Comparison of ENCODE assay signal across 23 cellular contexts in genomic region chr1:160496334-160496733, GRCh38. TPM values are rescaled to one million over a fixed set of nuclear protein-coding genes. Genes with fewer than 3 reads are reported as not detected.
DNase-seq lines count a peak whose midpoint lies in the region; ATAC-seq lines count a peak whose summit lies in the region.
"Had no signal": no experiment of that assay in that cellular context is flagged by ENCODE, and none has a peak within 500 bp of the region (broad histone marks: within the 10 kb centered on the region; RNA-seq: fewer than 3 reads in every experiment).

No MANE protein-coding gene starts in this region.

- intact Hi-C loops in activated CD4-positive, alpha-beta T cell treated with anti-CD3 and anti-CD28 coated beads, Interleukin-2, amount 10 ng/mL, durations not matched to agents 24 days and 14 days (cut with micrococcal nuclease) = loop anchor here (2.0 kb wide), 1 partner anchor 14 kb away; no protein-coding TSS in a partner anchor

- H3K4me3 Mint-ChIP-seq in activated CD4-positive, alpha-beta T cell treated with anti-CD3 and anti-CD28 coated beads, Interleukin-2, amount 10 ng/mL, durations not matched to agents 24 days and 14 days = no peak overlapping the region
- no peak overlapping the region for H3K4me3 Mint-ChIP-seq in CD4-positive, CD25-positive, alpha-beta regulatory T cell
- no peak overlapping the region for H3K4me3 Mint-ChIP-seq in activated naive CD8-positive, alpha-beta T cell treated with anti-CD3 and anti-CD28 coated beads for 36 hours
- H3K4me3 Mint-ChIP-seq in stimulated activated memory B cell treated with anti-CD40 and anti-IgM and Interleukin-4, amounts not matched to agents 10 μg/mL and 1 μg/mL and 100 μg/mL, for 72 hours = no peak overlapping the region
- H3K4me3 Mint-ChIP-seq: HFFc6 had no signal

- peaks cover 54% of the 10 kb centered on the region for H3K36me3 ChIP-seq in CD4-positive, CD25-positive, alpha-beta regulatory T cell (ENCODE audit: control insufficient read depth, insufficient read depth, low read length)

- no peak overlapping the region for H3K27ac ChIP-seq in CD4-positive, CD25-positive, alpha-beta regulatory T cell (ENCODE audit: insufficient read depth, low read length, poor library complexity, severe bottlenecking)
- H3K27ac ChIP-seq: BLaER1, KMS-11 had no signal

- peaks cover 33% of the 10 kb centered on the region for H3K4me1 Mint-ChIP-seq in activated CD4-positive, alpha-beta T cell treated with anti-CD3 and anti-CD28 coated beads, Interleukin-2, amount 10 ng/mL, durations not matched to agents 24 days and 14 days
- H3K4me1 Mint-ChIP-seq in CD4-positive, CD25-positive, alpha-beta regulatory T cell = peaks cover 17 to 26% (median 22%) of the 10 kb centered on the region in 4 donors
- peaks cover 35% of the 10 kb centered on the region for H3K4me1 Mint-ChIP-seq in activated naive CD8-positive, alpha-beta T cell treated with anti-CD3 and anti-CD28 coated beads for 36 hours
- H3K4me1 Mint-ChIP-seq in stimulated activated memory B cell treated with anti-CD40 and anti-IgM and Interleukin-4, amounts not matched to agents 10 μg/mL and 1 μg/mL and 100 μg/mL, for 72 hours = peaks cover 30% of the 10 kb centered on the region

- H3K36me3 Mint-ChIP-seq in activated CD4-positive, alpha-beta T cell treated with anti-CD3 and anti-CD28 coated beads, Interleukin-2, amount 10 ng/mL, durations not matched to agents 24 days and 14 days (ENCODE audit: low read depth) = peaks cover 40% of the 10 kb centered on the region
- H3K36me3 Mint-ChIP-seq in CD4-positive, CD25-positive, alpha-beta regulatory T cell = peaks cover 40% of the 10 kb centered on the region
- peaks cover 35% of the 10 kb centered on the region for H3K36me3 Mint-ChIP-seq in activated naive CD8-positive, alpha-beta T cell treated with anti-CD3 and anti-CD28 coated beads for 36 hours
- H3K36me3 Mint-ChIP-seq in stimulated activated memory B cell treated with anti-CD40 and anti-IgM and Interleukin-4, amounts not matched to agents 10 μg/mL and 1 μg/mL and 100 μg/mL, for 72 hours = peaks cover 33% of the 10 kb centered on the region

- H3K27me3 ChIP-seq in CD4-positive, CD25-positive, alpha-beta regulatory T cell (ENCODE audit: control insufficient read depth, insufficient read depth, low read length) = no peaks in the 10 kb centered on the region
- H3K27me3 ChIP-seq: BLaER1 had no signal

- no peaks in the 10 kb centered on the region for H3K27me3 Mint-ChIP-seq in activated CD4-positive, alpha-beta T cell treated with anti-CD3 and anti-CD28 coated beads, Interleukin-2, amount 10 ng/mL, durations not matched to agents 24 days and 14 days
- no peaks in the 10 kb centered on the region for H3K27me3 Mint-ChIP-seq in CD4-positive, CD25-positive, alpha-beta regulatory T cell
- H3K27me3 Mint-ChIP-seq in activated naive CD8-positive, alpha-beta T cell treated with anti-CD3 and anti-CD28 coated beads for 36 hours = no peaks in the 10 kb centered on the region
- no peaks in the 10 kb centered on the region for H3K27me3 Mint-ChIP-seq in stimulated activated memory B cell treated with anti-CD40 and anti-IgM and Interleukin-4, amounts not matched to agents 10 μg/mL and 1 μg/mL and 100 μg/mL, for 72 hours

- no peaks in the 10 kb centered on the region for H3K4me1 ChIP-seq in CD4-positive, CD25-positive, alpha-beta regulatory T cell (ENCODE audit: control insufficient read depth, insufficient read depth, low read length, poor library complexity, severe bottlenecking)

- peak overlapping the region; percentile 55 for H3K27ac Mint-ChIP-seq in activated CD4-positive, alpha-beta T cell treated with anti-CD3 and anti-CD28 coated beads, Interleukin-2, amount 10 ng/mL, durations not matched to agents 24 days and 14 days
- peak overlapping the region in 2 of 3 donors; percentile 52 to 58 for H3K27ac Mint-ChIP-seq in CD4-positive, CD25-positive, alpha-beta regulatory T cell
- H3K27ac Mint-ChIP-seq in activated naive CD8-positive, alpha-beta T cell treated with anti-CD3 and anti-CD28 coated beads for 36 hours = peak overlapping the region; percentile 9
- peak overlapping the region; percentile 23 for H3K27ac Mint-ChIP-seq in stimulated activated memory B cell treated with anti-CD40 and anti-IgM and Interleukin-4, amounts not matched to agents 10 μg/mL and 1 μg/mL and 100 μg/mL, for 72 hours
- H3K27ac Mint-ChIP-seq: HFFc6 had no signal

- ATAC-seq in CD4-positive, CD25-positive, alpha-beta regulatory T cell (ENCODE audit: low read depth in 2 of 2) = no peak
- ATAC-seq in stimulated activated memory B cell treated with anti-CD40 and anti-IgM and Interleukin-4, amounts not matched to agents 10 μg/mL and 1 μg/mL and 100 μg/mL, for 72 hours = peak; percentile 43
- ATAC-seq in GM21381 (IDR thresholded peaks at IDR 0.05; ENCODE audit: unreplicated experiment) = no peak
- ATAC-seq: HepG2 had no signal

- peaks cover 30% of the 10 kb centered on the region for H3K9me3 Mint-ChIP-seq in activated CD4-positive, alpha-beta T cell treated with anti-CD3 and anti-CD28 coated beads, Interleukin-2, amount 10 ng/mL, durations not matched to agents 24 days and 14 days
- peaks cover 0 to 16% (median 3%) of the 10 kb centered on the region in 7 donors for H3K9me3 Mint-ChIP-seq in CD4-positive, CD25-positive, alpha-beta regulatory T cell
- H3K9me3 Mint-ChIP-seq in activated naive CD8-positive, alpha-beta T cell treated with anti-CD3 and anti-CD28 coated beads for 36 hours = peaks cover 24% of the 10 kb centered on the region
- peaks cover 6% of the 10 kb centered on the region for H3K9me3 Mint-ChIP-seq in stimulated activated memory B cell treated with anti-CD40 and anti-IgM and Interleukin-4, amounts not matched to agents 10 μg/mL and 1 μg/mL and 100 μg/mL, for 72 hours

- H3K9me3 ChIP-seq in CD4-positive, CD25-positive, alpha-beta regulatory T cell (ENCODE audit: control insufficient read depth in 2 of 2, low read length in 2 of 2) = peaks cover 0 to 3% of the 10 kb centered on the region in 2 experiments

- H3K4me3 ChIP-seq in CD4-positive, CD25-positive, alpha-beta regulatory T cell (ENCODE audit: low read depth, low read length) = no peak overlapping the region
- H3K4me3 ChIP-seq: BLaER1 had no signal

- no peak for DNase-seq in activated CD4-positive, alpha-beta T cell treated with anti-CD3 and anti-CD28 coated beads, Interleukin-2, amount 10 ng/mL, durations not matched to agents 24 days and 14 days
- DNase-seq in activated CD4-positive, alpha-beta T cell treated with anti-CD3 and anti-CD28 coated beads for 1 hour = no peak
- DNase-seq in CD4-positive, CD25-positive, alpha-beta regulatory T cell = no peak
- DNase-seq in activated naive CD8-positive, alpha-beta T cell treated with anti-CD3 and anti-CD28 coated beads for 36 hours = no peak
- DNase-seq in SW480 (ENCODE audit: low spot score) (no peak), ureter (ENCODE audit: low spot score) (no peak)
- DNase-seq: 8988T; COR-L47; DMS153; HFFc6; NCI-H1436; NCI-H2029; NCI-H2171 treated with DMSO at 0.1 percent for 48 hours; NCI-H446 treated with DMSO at 0.1 percent for 48 hours; NK-92 treated with Interleukin-12 subunit alpha and Interleukin-12 subunit beta, amount 100 ng/mL, for 24 hours; RPMI8226; SIG-M5 had no signal

RNA-seq across cellular contexts. Expression of gene SLAMF6, which starts 26.7 kb away (rescaled TPM):
- total RNA-seq in activated CD4-positive, alpha-beta T cell treated with anti-CD3 and anti-CD28 coated beads, Interleukin-2, amount 10 ng/mL, durations not matched to agents 24 days and 14 days = 53.8 and 55.4 TPM in 2 replicates
- 60.0 TPM for total RNA-seq in CD4-positive, CD25-positive, alpha-beta regulatory T cell
- 100 to 1,000 TPM; 122 to 163 (median 141) TPM for polyA plus RNA-seq in CD4-positive, CD25-positive, alpha-beta regulatory T cell
- 10 to 100 TPM; 46.8 to 48.1 TPM for total RNA-seq in activated naive CD8-positive, alpha-beta T cell treated with anti-CD3 and anti-CD28 coated beads for 36 hours
- total RNA-seq in ureter = 3.0 TPM
- total RNA-seq: HepG2, HFFc6, M059J had no signal
- polyA plus RNA-seq: HepG2 had no signal

Comparison
In these comparisons a context has a peak if more than half of its experiments do, and no peak if none do; other contexts are left out.
1. RNA of gene SLAMF6, which starts 26.7 kb away (total RNA-seq): 60.0 TPM in CD4-positive, CD25-positive, alpha-beta regulatory T cell (single experiment), 53.8 to 55.4 TPM in activated CD4-positive, alpha-beta T cell treated with anti-CD3 and anti-CD28 coated beads, Interleukin-2, amount 10 ng/mL, durations not matched to agents 24 days and 14 days and 46.8 to 48.1 TPM in activated naive CD8-positive, alpha-beta T cell treated with anti-CD3 and anti-CD28 coated beads for 36 hours; 3.0 TPM in ureter (single experiment); every median in the first group is over 10 times any median in the second.
2. Peak in every context shown above with its lines, with median percentiles within 50 percentile points of each other: H3K27ac Mint-ChIP-seq.